Comparison of ENCODE assay signal across 38 cellular contexts in the genomic region with DNA sequence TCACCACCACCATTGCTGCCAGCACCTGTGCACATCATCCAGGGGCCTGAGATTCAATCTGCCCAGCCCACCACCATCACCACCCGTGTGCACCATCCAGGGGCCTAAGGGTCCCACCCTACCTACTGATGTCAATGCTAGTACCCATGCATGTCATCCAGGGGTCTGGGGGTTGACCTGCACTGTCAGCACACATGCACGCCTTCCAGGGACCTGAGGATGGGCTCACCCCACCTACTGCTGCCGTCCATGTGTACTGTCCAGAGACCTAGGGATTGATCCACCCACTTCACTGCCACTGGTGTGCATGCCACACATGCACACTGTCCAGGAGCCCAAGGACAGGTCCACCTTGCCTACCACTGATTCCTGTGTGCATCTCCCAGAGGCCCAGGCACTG. TPM values are rescaled to one million over a fixed set of nuclear protein-coding genes. Genes with fewer than 3 reads are reported as not detected.
"Had no signal": no experiment of that assay in that cellular context is flagged by ENCODE, and none has a peak within 500 bp of the region (broad histone marks: within the 10 kb centered on the region; RNA-seq: fewer than 3 reads in every experiment).

No MANE protein-coding gene starts in this region.

- H3K27me3 ChIP-seq: heart right ventricle, left lung, right atrium auricular region, right lobe of liver, suprapubic skin, tibial artery, vagina had no signal

- ATAC-seq: heart right ventricle; left colon; left lung; lower lobe of right lung; naive thymus-derived CD8-positive, alpha-beta T cell; psoas muscle had no signal

- H3K36me3 ChIP-seq: heart right ventricle, left lung, lower lobe of right lung, neutrophil, right atrium auricular region, right lobe of liver, suprapubic skin, thoracic aorta, tibial artery, vagina had no signal

- H3K27me3 Mint-ChIP-seq: naive thymus-derived CD8-positive, alpha-beta T cell; stimulated activated naive CD8-positive, alpha-beta T cell treated with anti-CD3 and anti-CD28 coated beads, Interleukin-15, Interleukin-2, amounts not matched to agents 100 ng/mL and 50 ng/mL, for 24 hours had no signal

- DNase-seq: heart right ventricle; hypothalamus; immature natural killer cell; kidney; left colon; left lung; lower lobe of right lung; mammary epithelial cell; mesenchymal stem cell; naive thymus-derived CD8-positive, alpha-beta T cell; occipital lobe; psoas muscle; right lobe of liver; stimulated activated CD4-positive, alpha-beta T cell treated with anti-CD3 and anti-CD28 coated beads, Interleukin-12 subunit alpha, Interleukin-12 subunit beta, amount 100 ng/mL, for 4 hours; stimulated activated CD4-positive, alpha-beta T cell treated with anti-CD3 and anti-CD28 coated beads, Interleukin-15, amount 100 ng/mL, for 24 hours; stimulated activated CD4-positive, alpha-beta T cell treated with anti-CD3 and anti-CD28 coated beads, Interleukin-2, amount 100 ng/mL, for 24 hours; stimulated activated CD4-positive, alpha-beta T cell treated with anti-CD3 and anti-CD28 coated beads, Interleukin-4, amount 100 ng/mL, for 1 hour; stimulated activated naive CD4-positive, alpha-beta T cell; tibial artery had no signal

- H3K4me1 Mint-ChIP-seq: immature natural killer cell, nephron, neural crest cell had no signal

- H3K79me2 ChIP-seq: parathyroid adenoma had no signal

- H2AFZ ChIP-seq: parathyroid adenoma had no signal

- H3K27ac Mint-ChIP-seq: immature natural killer cell; nephron; stimulated activated naive CD8-positive, alpha-beta T cell treated with anti-CD3 and anti-CD28 coated beads, Interleukin-15, Interleukin-2, amounts not matched to agents 100 ng/mL and 50 ng/mL, for 24 hours; type B pancreatic cell had no signal

- H3K27ac ChIP-seq: heart right ventricle, left lung, lower lobe of right lung, neutrophil, parathyroid adenoma, psoas muscle, right atrium auricular region, right lobe of liver, suprapubic skin, thoracic aorta, tibial artery, vagina had no signal

- FAIRE-seq: islet of Langerhans, kidney had no signal

- H3K4me2 ChIP-seq: smooth muscle cell had no signal

- H3K4me3 Mint-ChIP-seq: immature natural killer cell; naive thymus-derived CD8-positive, alpha-beta T cell; nephron; neural crest cell; stimulated activated naive CD8-positive, alpha-beta T cell treated with anti-CD3 and anti-CD28 coated beads, Interleukin-15, Interleukin-2, amounts not matched to agents 100 ng/mL and 50 ng/mL, for 24 hours; type B pancreatic cell had no signal

- H3K4me1 ChIP-seq: heart right ventricle, left lung, lower lobe of right lung, parathyroid adenoma, psoas muscle, right atrium auricular region, right lobe of liver, suprapubic skin, tibial artery, vagina had no signal

- H3K9me3 ChIP-seq: left lung, lower lobe of right lung, neutrophil, psoas muscle, right atrium auricular region, right lobe of liver, suprapubic skin, thoracic aorta, tibial artery, vagina had no signal

- H3K36me3 Mint-ChIP-seq: immature natural killer cell, type B pancreatic cell had no signal

- H3K4me3 ChIP-seq: heart right ventricle, left lung, lower lobe of right lung, psoas muscle, right atrium auricular region, right lobe of liver, smooth muscle cell, suprapubic skin, thoracic aorta, tibial artery, vagina had no signal

- H3K9ac ChIP-seq: parathyroid adenoma had no signal

- H3K9me3 Mint-ChIP-seq: immature natural killer cell; naive thymus-derived CD8-positive, alpha-beta T cell; nephron; stimulated activated naive CD8-positive, alpha-beta T cell treated with anti-CD3 and anti-CD28 coated beads, Interleukin-15, Interleukin-2, amounts not matched to agents 100 ng/mL and 50 ng/mL, for 24 hours; type B pancreatic cell had no signal

RNA-seq across cellular contexts. Expression of gene OXT, which starts 11.9 kb away (rescaled TPM):
- total RNA-seq: kidney, left colon, lower lobe of right lung, mammary epithelial cell, neural crest cell, occipital lobe, osteocyte, posterior vena cava, psoas muscle, right atrium auricular region, skeletal muscle tissue, smooth muscle cell, thoracic aorta, urinary bladder, vagina had no signal
- polyA plus RNA-seq: mammary epithelial cell had no signal

RNA-seq across cellular contexts. Expression of gene GNRH2, which starts 16.1 kb away (rescaled TPM):
- total RNA-seq: kidney, lower lobe of right lung, occipital lobe, osteocyte, psoas muscle, right atrium auricular region, skeletal muscle tissue, smooth muscle cell, subcutaneous adipose tissue, thoracic aorta, urinary bladder, vagina had no signal
- polyA plus RNA-seq: heart right ventricle; immature natural killer cell; mammary epithelial cell; naive thymus-derived CD8-positive, alpha-beta T cell; smooth muscle cell; urinary bladder had no signal

RNA-seq across cellular contexts. Expression of gene AVP, which starts 25.0 kb away (rescaled TPM):
- total RNA-seq: heart right ventricle; kidney; left colon; left lung; liver; lower lobe of right lung; mammary epithelial cell; mucosa of gallbladder; naive thymus-derived CD8-positive, alpha-beta T cell; neural crest cell; occipital lobe; osteocyte; posterior vena cava; psoas muscle; right atrium auricular region; skeletal muscle tissue; smooth muscle cell; suprapubic skin; thoracic aorta; urinary bladder; vagina had no signal
- polyA plus RNA-seq: heart right ventricle; immature natural killer cell; mammary epithelial cell; naive thymus-derived CD8-positive, alpha-beta T cell; psoas muscle; smooth muscle cell; urinary bladder had no signal
